ENCODE assay signal across 11 cellular contexts in the genomic region with DNA sequence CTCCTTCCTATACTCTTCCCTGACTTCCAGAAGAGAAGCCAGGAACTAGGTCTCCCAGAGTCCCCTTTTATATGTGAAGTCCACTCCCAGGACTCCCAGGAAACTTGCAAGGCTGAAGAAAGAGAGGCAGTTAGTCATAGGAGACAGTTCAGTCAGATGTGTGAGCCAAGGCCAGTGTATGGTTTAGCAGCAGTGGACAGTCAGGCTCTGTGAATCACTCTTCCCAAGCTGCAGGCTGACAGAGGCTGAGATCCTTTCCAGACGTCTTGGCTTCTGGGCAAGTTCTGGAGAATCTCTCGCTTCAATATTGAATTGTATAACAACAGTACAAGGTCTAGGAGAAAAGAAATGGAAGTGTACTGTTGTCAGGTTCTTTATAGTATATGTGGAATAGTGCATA. TPM values are rescaled to one million over a fixed set of nuclear protein-coding genes. Genes with fewer than 3 reads are reported as not detected.
DNase-seq lines count a peak whose midpoint lies in the region; ATAC-seq, FAIRE-seq and TF ChIP-seq lines count a peak whose summit lies in the region.
"Had no signal": no experiment of that assay in that cellular context is flagged by ENCODE, and none has a peak within 500 bp of the region (broad histone marks: within the 10 kb centered on the region; RNA-seq: fewer than 3 reads in every experiment).

No MANE protein-coding gene starts in this region.

- H3K9ac ChIP-seq in HepG2 (ENCODE audit: insufficient read depth, low read depth, low read length): no peak overlapping the region
- H3K9ac ChIP-seq: BLaER1 had no signal

- H3K4me1 Mint-ChIP-seq in activated naive CD4-positive, alpha-beta T cell treated with anti-CD3 and anti-CD28 coated beads for 36 hours (ENCODE audit: low read depth): peaks cover 2% of the 10 kb centered on the region

- in situ Hi-C loops in HepG2 (cut with HindIII; ENCODE audit: extremely low pct_ligation_motif_present, low pct_unique_long_range_greater_than_20kb): no loop called here

- no peak overlapping the region for H3K27ac Mint-ChIP-seq in activated naive CD4-positive, alpha-beta T cell treated with anti-CD3 and anti-CD28 coated beads for 36 hours

- TF ChIP-seq CTCF in right lobe of liver (IDR thresholded peaks at IDR 0.05) (no peak), HepG2 (CRISPR knock-in tag; IDR thresholded peaks at IDR 0.05) (no peak), choroid plexus epithelial cell (conservative IDR thresholded peaks at IDR 0.05; ENCODE audit: low read depth, low read length) (no peak), lower lobe of right lung (IDR thresholded peaks at IDR 0.05) (no peak)

- 56% methylated on average over 2 of the region's 2 CpGs for WGBS in right lobe of liver (ENCODE audit: insufficient coverage, low coverage, low lambda C conversion rate, missing lambda C conversion rate)
- WGBS in HepG2 (ENCODE audit: low lambda C conversion rate): 92% methylated on average over 2 of the region's 2 CpGs
- 58 to 66% methylated on average over 2 of the region's 2 CpGs for WGBS in aorta, 2 donors

- TF ChIP-seq POLR2A in right lobe of liver (IDR thresholded peaks at IDR 0.05) (no peak), HepG2 (IDR thresholded peaks at IDR 0.05; ENCODE audit: insufficient read depth in 1 of 2, low read depth in 2 of 2, low read length in 2 of 2) (no peak)

- no peak for TF ChIP-seq EP300 in HepG2 (IDR thresholded peaks at IDR 0.05; ENCODE audit: low read depth in 2 of 2, low read length in 2 of 2)
- TF ChIP-seq EP300 in HepG2 (CRISPR knock-in tag; IDR thresholded peaks at IDR 0.05; ENCODE audit: borderline replicate concordance): no peak

- H2AFZ ChIP-seq in HepG2 (ENCODE audit: low read length): no peak overlapping the region

- no peaks in the 10 kb centered on the region for H3K9me3 Mint-ChIP-seq in activated naive CD4-positive, alpha-beta T cell treated with anti-CD3 and anti-CD28 coated beads for 36 hours

- TF ChIP-seq RAD21 in HepG2 (CRISPR knock-in tag; IDR thresholded peaks at IDR 0.05): no peak

- no peak overlapping the region for H3K4me3 Mint-ChIP-seq in activated naive CD4-positive, alpha-beta T cell treated with anti-CD3 and anti-CD28 coated beads for 36 hours

- ATAC-seq in right lobe of liver (peak; percentile 16 to 51 (median 32)), HepG2 (no peak), lower lobe of right lung (peak; percentile 39 to 71), aorta (ENCODE audit: low FRiP score) (peak; percentile 9), HG02571 (IDR thresholded peaks at IDR 0.05; ENCODE audit: unreplicated experiment) (no peak), HG03442 (IDR thresholded peaks at IDR 0.05; ENCODE audit: unreplicated experiment) (no peak)

- no peak overlapping the region for H3K4me3 ChIP-seq in right lobe of liver
- H3K4me3 ChIP-seq in HepG2 (replicated peaks in 1 of 3; ENCODE audit: insufficient read depth in 1 of 3, low read depth in 2 of 3, low read length in 3 of 3): no peak overlapping the region
- no peak overlapping the region for H3K4me3 ChIP-seq in choroid plexus epithelial cell (ENCODE audit: low read depth, low read length)
- no peak overlapping the region for H3K4me3 ChIP-seq in lower lobe of right lung
- H3K4me3 ChIP-seq in aorta (ENCODE audit: low read length in 2 of 2): no peak overlapping the region
- H3K4me3 ChIP-seq: BLaER1 had no signal

- H3K9me3 ChIP-seq in right lobe of liver (no peaks in the 10 kb centered on the region), HepG2 (ENCODE audit: low read length) (no peaks in the 10 kb centered on the region), lower lobe of right lung (no peaks in the 10 kb centered on the region), aorta (ENCODE audit: control insufficient read depth, low read length) (no peaks in the 10 kb centered on the region)
- H3K9me3 ChIP-seq: BLaER1 had no signal

- intact Hi-C loops in right lobe of liver (cut with DNase I) (no loop called here), HepG2 (cut with micrococcal nuclease; ENCODE audit: unreplicated experiment) (no loop called here), lower lobe of right lung (cut with DNase I) (no loop called here), aorta (cut with DNase I) (no loop called here)
- intact Hi-C loops in activated naive CD4-positive, alpha-beta T cell treated with anti-CD3 and anti-CD28 coated beads for 36 hours (cut with micrococcal nuclease): no loop called here

- no peaks in the 10 kb centered on the region for H3K27me3 Mint-ChIP-seq in activated naive CD4-positive, alpha-beta T cell treated with anti-CD3 and anti-CD28 coated beads for 36 hours (ENCODE audit: low read depth)

- H3K4me1 ChIP-seq in right lobe of liver (peaks cover 0 to 3% (median 0%) of the 10 kb centered on the region in 4 donors), HepG2 (ENCODE audit: insufficient read depth, low read length) (peaks cover 51% of the 10 kb centered on the region), lower lobe of right lung (no peaks in the 10 kb centered on the region), aorta (ENCODE audit: control insufficient read depth in 1 of 2, insufficient read depth in 2 of 2, low read length in 2 of 2) (peaks cover 0 to 5% of the 10 kb centered on the region in 2 donors)
- H3K4me1 ChIP-seq: BLaER1 had no signal

- H3K36me3 Mint-ChIP-seq in activated naive CD4-positive, alpha-beta T cell treated with anti-CD3 and anti-CD28 coated beads for 36 hours (ENCODE audit: low read depth): peaks cover 4% of the 10 kb centered on the region

- FAIRE-seq in HepG2 (lab: Jason Lieb, UNC): no peak
- FAIRE-seq: H1 had no signal

- CTCF ChIA-PET in HepG2 (lab: Yijun Ruan, JAX; ENCODE audit: low intra/inter-chr PET ratio, low total read pairs): no interaction called here
- CTCF ChIA-PET in activated naive CD4-positive, alpha-beta T cell treated with anti-CD3 and anti-CD28 coated beads for 36 hours (lab: Charles Lee): no interaction called here

- POLR2A ChIA-PET in HepG2 (lab: Yijun Ruan, JAX): interaction anchor here (1.1 kb wide), 1 partner anchor 203 kb away, joined by 3 read pairs; a partner anchor contains a TSS

- H3K36me3 ChIP-seq in right lobe of liver: peaks cover 0 to 3% (median 0%) of the 10 kb centered on the region in 4 donors
- H3K36me3 ChIP-seq in HepG2 (replicated peaks in 1 of 2; ENCODE audit: control insufficient read depth in 1 of 2, insufficient read depth in 2 of 2, low read length in 2 of 2): peaks cover 13 to 28% of the 10 kb centered on the region in 2 experiments
- H3K36me3 ChIP-seq in lower lobe of right lung: peaks cover 31% of the 10 kb centered on the region
- H3K36me3 ChIP-seq in aorta (ENCODE audit: control insufficient read depth in 1 of 2, insufficient read depth in 2 of 2, low read length in 1 of 2): no peaks in the 10 kb centered on the region
- H3K36me3 ChIP-seq: BLaER1 had no signal

- no TSS peak for BruUV-seq in HepG2 (replicated peaks; lab: Mats Ljungman, UMichigan)

- H3K79me2 ChIP-seq in HepG2 (ENCODE audit: insufficient read depth, low read length): no peaks in the 10 kb centered on the region

- DNase-seq in right lobe of liver (no peak), HepG2 (ENCODE audit: low spot score) (no peak), choroid plexus epithelial cell (ENCODE audit: low read depth) (peak; percentile 95), lower lobe of right lung (no peak), aorta (no peak)
- DNase-seq in activated naive CD4-positive, alpha-beta T cell treated with anti-CD3 and anti-CD28 coated beads for 36 hours: no peak
- DNase-seq: activated naive CD4-positive, alpha-beta T cell treated with anti-CD3 and anti-CD28 coated beads, Interleukin-2, amount 50 U/mL, for 16 hours had no signal

- H3K27ac ChIP-seq in right lobe of liver (no peak overlapping the region), HepG2 (ENCODE audit: extremely low read length, insufficient read depth, low read length) (no peak overlapping the region), lower lobe of right lung (no peak overlapping the region), aorta (ENCODE audit: low read depth in 1 of 2, low read length in 2 of 2) (no peak overlapping the region)
- H3K27ac ChIP-seq: BLaER1 had no signal

- H3K4me2 ChIP-seq in HepG2 (ENCODE audit: low read depth, low read length): no peak overlapping the region
- H3K4me2 ChIP-seq: BLaER1 had no signal

- H4K20me1 ChIP-seq in HepG2 (ENCODE audit: insufficient read depth, low read length): no peaks in the 10 kb centered on the region
- H4K20me1 ChIP-seq: BLaER1 had no signal

- H3K27me3 ChIP-seq in right lobe of liver: no peaks in the 10 kb centered on the region
- H3K27me3 ChIP-seq in HepG2 (ENCODE audit: control insufficient read depth in 1 of 2, insufficient read depth in 2 of 2, low read length in 2 of 2): no peaks in the 10 kb centered on the region
- no peaks in the 10 kb centered on the region for H3K27me3 ChIP-seq in lower lobe of right lung (ENCODE audit: low read depth)
- H3K27me3 ChIP-seq in aorta (ENCODE audit: control insufficient read depth in 1 of 2, insufficient read depth in 2 of 2, low read length in 1 of 2): no peaks in the 10 kb centered on the region
- H3K27me3 ChIP-seq: BLaER1 had no signal

RNA-seq across cellular contexts. Expression of a gene that starts 26.9 kb away (rescaled TPM):
- 10 to 100 TPM in 1 of 6 experiments, 1 to 10 TPM in 5; 3.1 to 14.7 (median 5.6) TPM for total RNA-seq in right lobe of liver
- total RNA-seq in HepG2 (2016; rRNA removed; fragmentation: Illumina TruSeq; extraction: Trizol): 64.2 and 95.5 TPM in 2 replicates
- 21.9 and 23.4 TPM in 2 replicates for total RNA-seq in HepG2 (2016; cell fraction: cytosol; rRNA removed; fragmentation: Illumina TruSeq; extraction: Trizol; ENCODE audit: low read depth)
- 67.8 and 102 TPM in 2 replicates for total RNA-seq in HepG2 (2016; cell fraction: insoluble cytoplasmic fraction; rRNA removed; fragmentation: Illumina TruSeq; extraction: Trizol)
- total RNA-seq in HepG2 (2016; cell fraction: membrane; rRNA removed; fragmentation: Illumina TruSeq; extraction: Trizol): 20.5 and 21.4 TPM in 2 replicates
- total RNA-seq in HepG2 (2016; cell fraction: nucleus; rRNA removed; fragmentation: Illumina TruSeq; extraction: Trizol): 27.3 and 29.0 TPM in 2 replicates
- polyA plus RNA-seq in HepG2 (2011; rRNA removed): 34.5 and 39.2 TPM in 2 replicates
- polyA plus RNA-seq in HepG2 (2011; cell fraction: cytosol; rRNA removed): 47.8 and 49.9 TPM in 2 replicates
- polyA plus RNA-seq in HepG2 (2011; cell fraction: nucleus; rRNA removed): 12.4 and 14.9 TPM in 2 replicates
- 44.0 and 55.0 TPM in 2 replicates for polyA plus RNA-seq in HepG2 (2012)
- polyA plus RNA-seq in HepG2 (2016; cell fraction: cytosol; fragmentation: Illumina TruSeq; extraction: Trizol; ENCODE audit: low read depth): 24.0 and 27.8 TPM in 2 replicates
- polyA plus RNA-seq in HepG2 (2016; cell fraction: insoluble cytoplasmic fraction; fragmentation: Illumina TruSeq; extraction: Trizol; ENCODE audit: low read depth): 114 and 128 TPM in 2 replicates
- polyA plus RNA-seq in HepG2 (2016; cell fraction: membrane; fragmentation: Illumina TruSeq; extraction: Trizol; ENCODE audit: low read depth): 19.9 and 21.4 TPM in 2 replicates
- 45.1 and 49.9 TPM in 2 replicates for polyA plus RNA-seq in HepG2 (2016; cell fraction: nucleus; fragmentation: Illumina TruSeq; extraction: Trizol; ENCODE audit: insufficient read depth, low read depth)
- 29.9 and 40.1 TPM in 2 replicates for polyA minus RNA-seq in HepG2 (2011; rRNA and poly(A)+ RNA removed; ENCODE audit: low replicate concordance)
- 17.3 and 18.1 TPM in 2 replicates for polyA minus RNA-seq in HepG2 (2011; cell fraction: cytosol; rRNA and poly(A)+ RNA removed)
- 9.5 and 12.1 TPM in 2 replicates for polyA minus RNA-seq in HepG2 (2011; cell fraction: nucleus; rRNA and poly(A)+ RNA removed)
- total RNA-seq in lower lobe of right lung: 106 TPM
- 10 to 100 TPM; 56.0 to 61.0 TPM for total RNA-seq in aorta
- polyA plus RNA-seq in aorta: 100 to 1,000 TPM in 1 of 2 donors, 10 to 100 TPM in 1; 77.8 to 117 TPM
- total RNA-seq in activated naive CD4-positive, alpha-beta T cell treated with anti-CD3 and anti-CD28 coated beads for 36 hours: 10 to 100 TPM; 26.6 to 28.9 TPM

RNA-seq across cellular contexts. Expression of a gene that starts 56.1 kb away (rescaled TPM):
- total RNA-seq in right lobe of liver: 10 to 100 TPM; 15.8 to 35.6 (median 19.9) TPM
- total RNA-seq in HepG2 (2016; rRNA removed; fragmentation: Illumina TruSeq; extraction: Trizol): 65.7 and 73.8 TPM in 2 replicates
- 55.7 and 58.2 TPM in 2 replicates for total RNA-seq in HepG2 (2016; cell fraction: cytosol; rRNA removed; fragmentation: Illumina TruSeq; extraction: Trizol; ENCODE audit: low read depth)
- total RNA-seq in HepG2 (2016; cell fraction: insoluble cytoplasmic fraction; rRNA removed; fragmentation: Illumina TruSeq; extraction: Trizol): 70.5 and 77.2 TPM in 2 replicates
- 72.3 and 77.3 TPM in 2 replicates for total RNA-seq in HepG2 (2016; cell fraction: membrane; rRNA removed; fragmentation: Illumina TruSeq; extraction: Trizol)
- 76.7 and 96.2 TPM in 2 replicates for total RNA-seq in HepG2 (2016; cell fraction: nucleus; rRNA removed; fragmentation: Illumina TruSeq; extraction: Trizol)
- 32.1 and 33.2 TPM in 2 replicates for polyA plus RNA-seq in HepG2 (2011; rRNA removed)
- 26.3 and 35.6 TPM in 2 replicates for polyA plus RNA-seq in HepG2 (2011; cell fraction: cytosol; rRNA removed)
- polyA plus RNA-seq in HepG2 (2011; cell fraction: nucleus; rRNA removed): 25.4 and 32.3 TPM in 2 replicates
- polyA plus RNA-seq in HepG2 (2012): 50.0 and 53.2 TPM in 2 replicates
- 44.5 and 61.1 TPM in 2 replicates for polyA plus RNA-seq in HepG2 (2016; cell fraction: cytosol; fragmentation: Illumina TruSeq; extraction: Trizol; ENCODE audit: low read depth)
- polyA plus RNA-seq in HepG2 (2016; cell fraction: insoluble cytoplasmic fraction; fragmentation: Illumina TruSeq; extraction: Trizol; ENCODE audit: low read depth): 79.5 and 94.9 TPM in 2 replicates
- 74.5 and 82.3 TPM in 2 replicates for polyA plus RNA-seq in HepG2 (2016; cell fraction: membrane; fragmentation: Illumina TruSeq; extraction: Trizol; ENCODE audit: low read depth)
- polyA plus RNA-seq in HepG2 (2016; cell fraction: nucleus; fragmentation: Illumina TruSeq; extraction: Trizol; ENCODE audit: insufficient read depth, low read depth): 75.3 and 81.4 TPM in 2 replicates
- 53.0 and 124 TPM in 2 replicates for polyA minus RNA-seq in HepG2 (2011; rRNA and poly(A)+ RNA removed; ENCODE audit: low replicate concordance)
- polyA minus RNA-seq in HepG2 (2011; cell fraction: cytosol; rRNA and poly(A)+ RNA removed): 14.2 and 15.8 TPM in 2 replicates
- 105 and 106 TPM in 2 replicates for polyA minus RNA-seq in HepG2 (2011; cell fraction: nucleus; rRNA and poly(A)+ RNA removed)
- 43.3 TPM for total RNA-seq in lower lobe of right lung
- 10 to 100 TPM; 36.5 to 55.6 TPM for total RNA-seq in aorta
- 10 to 100 TPM; 47.5 to 57.2 TPM for polyA plus RNA-seq in aorta
- total RNA-seq in activated naive CD4-positive, alpha-beta T cell treated with anti-CD3 and anti-CD28 coated beads for 36 hours: 10 to 100 TPM; 85.9 to 87.2 TPM

Comparison
In these comparisons a context has a peak if more than half of its experiments do, and no peak if none do; other contexts are left out.
1. ATAC-seq: peak in right lobe of liver (4 of 4), lower lobe of right lung (2 of 2) and aorta (single experiment); none in HepG2 (single experiment), HG02571 (single experiment) and HG03442 (single experiment).